Comparison of ENCODE assay signal across 26 cellular contexts in the genomic region with DNA sequence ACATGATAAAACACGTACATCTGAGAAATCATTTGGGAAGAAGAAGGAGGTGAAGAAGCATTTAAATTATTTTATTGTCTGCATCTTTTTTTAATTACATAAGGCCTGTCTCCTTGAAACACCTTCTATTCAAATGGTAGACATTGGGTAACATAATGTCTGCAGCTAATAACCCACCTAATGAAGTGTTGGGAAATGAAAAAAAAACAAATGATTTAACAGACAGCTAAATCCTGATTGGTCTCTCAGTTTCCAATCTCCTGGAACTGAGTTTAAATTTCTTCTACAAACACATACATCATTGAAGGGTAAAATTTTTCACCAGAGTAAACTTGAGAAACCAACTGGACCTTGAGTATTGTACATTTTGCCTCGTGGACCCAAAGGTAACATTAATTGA. TPM values are rescaled to one million over a fixed set of nuclear protein-coding genes. Genes with fewer than 3 reads are reported as not detected.
DNase-seq lines count a peak whose midpoint lies in the region; ATAC-seq, FAIRE-seq and TF ChIP-seq lines count a peak whose summit lies in the region.
"Had no signal": no experiment of that assay in that cellular context is flagged by ENCODE, and none has a peak within 500 bp of the region (broad histone marks: within the 10 kb centered on the region; RNA-seq: fewer than 3 reads in every experiment).

A gene with protein sequence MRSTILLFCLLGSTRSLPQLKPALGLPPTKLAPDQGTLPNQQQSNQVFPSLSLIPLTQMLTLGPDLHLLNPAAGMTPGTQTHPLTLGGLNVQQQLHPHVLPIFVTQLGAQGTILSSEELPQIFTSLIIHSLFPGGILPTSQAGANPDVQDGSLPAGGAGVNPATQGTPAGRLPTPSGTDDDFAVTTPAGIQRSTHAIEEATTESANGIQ (plus strand): TSS at position 301 of the 400 bp plus-strand sequence. CDS start 209 bp downstream, outside the sequence.

- H3K79me2 ChIP-seq in H1 (ENCODE audit: control insufficient read depth in 1 of 2, insufficient read depth in 2 of 2, low read length in 2 of 2) (no peaks in the 10 kb centered on the region), SK-N-SH (ENCODE audit: insufficient read depth) (no peaks in the 10 kb centered on the region)

- H2BK20ac ChIP-seq in H1 (ENCODE audit: low read length): no peak within 1 kb of the TSS

- H2AFZ ChIP-seq in H1 (ENCODE audit: low read length) (no peak within 1 kb of the TSS), SK-N-SH (ENCODE audit: low read depth) (no peak within 1 kb of the TSS)

- H2BK5ac ChIP-seq in H1 (ENCODE audit: low read depth, low read length): no peak within 1 kb of the TSS

- DNase-seq in A172 (ENCODE audit: low spot score) (no peak), GM19239 (ENCODE audit: insufficient read length, low spot score) (no peak), RWPE2 (ENCODE audit: low spot score) (no peak), H1 (ENCODE audit: low read depth in 1 of 2, low spot score in 2 of 2) (no peak), SK-N-SH (no peak), ureter (ENCODE audit: low spot score) (no peak), amniotic stem cell (lab: John Stamatoyannopoulos, UW) (no peak), NCI-H2107 (lab: John Stamatoyannopoulos, UW) (no peak)
- DNase-seq: ACHN; BE2C; C1 segment of cervical spinal cord; CD4-positive, alpha-beta memory T cell; CD4-positive, CD25-positive, alpha-beta regulatory T cell; CD8-positive, alpha-beta memory T cell; COR-L47; DMS79 treated with DMSO at 0.1 percent for 48 hours; GDM1 had no signal

- CTCF ChIA-PET in H1 (lab: Charles Lee; ENCODE audit: partially characterized antibody): no interaction called here
- CTCF ChIA-PET in SK-N-SH (lab: Yijun Ruan, JAX): no interaction called here

- H2BK15ac ChIP-seq in H1 (ENCODE audit: low read length): no peak within 1 kb of the TSS

- no peak within 1 kb of the TSS for H3K23ac ChIP-seq in H1 (ENCODE audit: insufficient read length)

- H4K20me1 ChIP-seq in H1 (replicated peaks in 1 of 2; ENCODE audit: control insufficient read depth in 1 of 2, insufficient read depth in 2 of 2, low read length in 2 of 2): no peaks in the 10 kb centered on the region
- H4K20me1 ChIP-seq in SK-N-SH (ENCODE audit: insufficient read depth): no peaks in the 10 kb centered on the region
- H4K20me1 ChIP-seq: BLaER1 had no signal

- H4K5ac ChIP-seq in H1 (ENCODE audit: insufficient read length, low read depth, low read length): no peak within 1 kb of the TSS

- no peak for TF ChIP-seq POLR2A in H1 (IDR thresholded peaks at IDR 0.05; ENCODE audit: control extremely low read depth in 1 of 2, low read depth in 2 of 2, low read length in 2 of 2)

- TF ChIP-seq EP300 in H1 (IDR thresholded peaks at IDR 0.05; ENCODE audit: borderline replicate concordance in 1 of 2, low read depth in 2 of 2, low read length in 2 of 2) (no peak), SK-N-SH (IDR thresholded peaks at IDR 0.05; ENCODE audit: borderline replicate concordance in 1 of 2, low read depth in 1 of 2, low read length in 1 of 2) (no peak)

- FAIRE-seq in GM19239 (lab: Jason Lieb, UNC) (peak; percentile 23), H1 (lab: Jason Lieb, UNC) (peak; percentile 24)
- FAIRE-seq: GM12878, GM12892, GM18507 had no signal

- no peak within 1 kb of the TSS for H2BK12ac ChIP-seq in H1 (ENCODE audit: low read depth, low read length)

- H3K9me2 ChIP-seq in SK-N-SH: no peaks in the 10 kb centered on the region

- no peak within 1 kb of the TSS for H4K8ac ChIP-seq in H1 (ENCODE audit: extremely low read depth, insufficient read depth, low read length)

- H3K14ac ChIP-seq in H1 (ENCODE audit: insufficient read length): no peak within 1 kb of the TSS

- TF ChIP-seq RAD21 in H1 (IDR thresholded peaks at IDR 0.05 in 1 of 2, conservative IDR thresholded peaks at IDR 0.05 in 1 of 2; ENCODE audit: low read depth in 2 of 2, low read length in 2 of 2) (no peak), SK-N-SH (IDR thresholded peaks at IDR 0.05; ENCODE audit: low read length) (no peak)

- H3K9ac ChIP-seq in H1 (replicated peaks in 1 of 4; ENCODE audit: extremely low read depth in 1 of 4, low read depth in 3 of 4, low read length in 3 of 4): no peak within 1 kb of the TSS
- no peak within 1 kb of the TSS for H3K9ac ChIP-seq in SK-N-SH
- H3K9ac ChIP-seq: BLaER1 had no signal

- 88% methylated on average over 2 of the region's 2 CpGs; no CpG with 5 or more reads in 1 of the 2 experiments for WGBS in H1 (ENCODE audit: extremely low coverage in 1 of 2, insufficient coverage in 1 of 2, insufficient read length in 1 of 2, insufficient replicate concordance in 2 of 2, low coverage in 1 of 2, low lambda C conversion rate in 2 of 2, missing lambda C conversion rate in 1 of 2), 2 experiments
- WGBS in SK-N-SH (ENCODE audit: low lambda C conversion rate): 3% methylated on average over 2 of the region's 2 CpGs

- H3K4ac ChIP-seq in H1 (replicated peaks; ENCODE audit: insufficient read length, low read depth, low read length): no peak within 1 kb of the TSS

- H3K4me1 ChIP-seq in RWPE2 (ENCODE audit: insufficient read depth, poor library complexity, severe bottlenecking) (peaks cover 34% of the 10 kb centered on the region), H1 (replicated peaks in 1 of 4; ENCODE audit: control insufficient read depth in 3 of 4, insufficient read depth in 4 of 4, low read length in 3 of 4) (no peaks in the 10 kb centered on the region), SK-N-SH (ENCODE audit: control insufficient read depth in 1 of 2, insufficient read depth in 2 of 2, low read depth in 1 of 2, low read length in 1 of 2) (no peaks in the 10 kb centered on the region)
- H3K4me1 ChIP-seq: BE2C, BLaER1 had no signal

- no peaks in the 10 kb centered on the region for H3F3A ChIP-seq in SK-N-SH (replicated peaks; ENCODE audit: insufficient read depth)

- no peak within 1 kb of the TSS for H2BK120ac ChIP-seq in H1 (replicated peaks; ENCODE audit: low read depth, low read length)

- H3K27me3 ChIP-seq in RWPE2 (ENCODE audit: insufficient read depth, poor library complexity, severe bottlenecking) (no peaks in the 10 kb centered on the region), H1 (replicated peaks in 1 of 4; ENCODE audit: control insufficient read depth in 3 of 4, extremely low read depth in 1 of 4, insufficient read depth in 3 of 4, low read length in 3 of 4) (no peaks in the 10 kb centered on the region), SK-N-SH (ENCODE audit: insufficient read depth) (no peaks in the 10 kb centered on the region; the same call in 1 of the 2 replicates)
- H3K27me3 ChIP-seq: BE2C, BLaER1 had no signal

- H3K4me2 ChIP-seq in H1 (ENCODE audit: insufficient read depth in 1 of 2, low read depth in 2 of 2, low read length in 2 of 2) (no peak within 1 kb of the TSS), SK-N-SH (no peak within 1 kb of the TSS)
- H3K4me2 ChIP-seq: BLaER1 had no signal

- POLR2A ChIA-PET in H1 (lab: Charles Lee; ENCODE audit: partially characterized antibody) (no interaction called here), SK-N-SH (lab: Yijun Ruan, JAX) (no interaction called here)

- no peaks in the 10 kb centered on the region for H3K23me2 ChIP-seq in H1 (ENCODE audit: low read depth, low read length)

- H3K36me3 ChIP-seq in RWPE2 (ENCODE audit: low read depth) (no peaks in the 10 kb centered on the region), H1 (ENCODE audit: control insufficient read depth in 2 of 4, insufficient read depth in 4 of 4, low read length in 3 of 4) (no peaks in the 10 kb centered on the region), SK-N-SH (replicated peaks in 1 of 2; ENCODE audit: control insufficient read depth in 1 of 2, insufficient read depth in 2 of 2, low read length in 1 of 2) (no peaks in the 10 kb centered on the region)
- H3K36me3 ChIP-seq: BE2C, BLaER1 had no signal

- H3K9me3 ChIP-seq in RWPE2 (ENCODE audit: severe bottlenecking) (no peaks in the 10 kb centered on the region), H1 (ENCODE audit: insufficient read depth in 2 of 2, low read depth in 1 of 2, low read length in 1 of 2) (no peaks in the 10 kb centered on the region), SK-N-SH (no peaks in the 10 kb centered on the region)
- H3K9me3 ChIP-seq: BE2C, BLaER1 had no signal

- no peak for ATAC-seq in RWPE2 (ENCODE audit: low read depth)
- ATAC-seq: GM12878 had no signal

- no peak within 1 kb of the TSS for H3K56ac ChIP-seq in H1 (replicated peaks; ENCODE audit: insufficient read length, low read depth, low read length)

- no peaks in the 10 kb centered on the region for H3K79me1 ChIP-seq in H1 (ENCODE audit: low read depth, low read length)

- no peak within 1 kb of the TSS for H2AK5ac ChIP-seq in H1 (ENCODE audit: low read depth, low read length)

- H3K4me3 ChIP-seq in RWPE2 (ENCODE audit: severe bottlenecking): no peak within 1 kb of the TSS
- no peak within 1 kb of the TSS for H3K4me3 ChIP-seq in H1 (ENCODE audit: extremely low read depth in 1 of 4, insufficient read depth in 2 of 4, low read depth in 3 of 4, low read length in 4 of 4)
- H3K4me3 ChIP-seq in SK-N-SH (ENCODE audit: low read depth in 2 of 2, low read length in 1 of 2): no peak within 1 kb of the TSS
- H3K4me3 ChIP-seq: BLaER1, GM12878 had no signal

- TF ChIP-seq CTCF in RWPE2 (IDR thresholded peaks at IDR 0.05; ENCODE audit: poor library complexity, severe bottlenecking) (no peak), H1 (IDR thresholded peaks at IDR 0.05; ENCODE audit: control extremely low read depth in 1 of 3, insufficient read depth in 1 of 3, low read depth in 1 of 3, low read length in 3 of 3) (no peak), SK-N-SH (IDR thresholded peaks at IDR 0.05) (no peak)

- H3K27ac ChIP-seq in RWPE2 (ENCODE audit: poor library complexity, severe bottlenecking) (peak within 1 kb of the TSS; percentile 94), H1 (ENCODE audit: low read depth, low read length) (no peak within 1 kb of the TSS), SK-N-SH (ENCODE audit: low read depth in 2 of 2, low read length in 1 of 2) (no peak within 1 kb of the TSS)
- H3K27ac ChIP-seq: 22Rv1, BLaER1 had no signal

- no peak within 1 kb of the TSS for H4K91ac ChIP-seq in H1 (replicated peaks; ENCODE audit: insufficient read length, low read length)

- no peak within 1 kb of the TSS for H3K18ac ChIP-seq in H1 (ENCODE audit: extremely low read depth, low read length)

RNA-seq across cellular contexts. Expression of the gene that starts here (rescaled TPM):
- total RNA-seq in A172 (2014; rRNA removed; shearing (Covaris generic)): 17.4 and 29.6 TPM in 2 replicates
- total RNA-seq in H1 (2021; fragmentation: NEBNext Ultra II Directional; extraction: Animal tissue kit (Norgen Biotek cat#: 25700)): not detected in 2 replicates
- polyA plus RNA-seq in H1 (2011; rRNA removed) (not detected in 2 replicates), SK-N-SH (2012; rRNA removed) (not detected in 2 replicates)
- polyA plus RNA-seq in H1 (2011; cell fraction: cytosol; rRNA removed): not detected
- polyA plus RNA-seq in H1 (2011; cell fraction: nucleus; rRNA removed): not detected
- polyA plus RNA-seq in H1 (2012, experiment 1 of 2): not detected in 4 replicates
- polyA plus RNA-seq in H1 (2012, experiment 2 of 2): not detected
- polyA plus RNA-seq in H1 (2013, experiment 1 of 2): not detected
- not detected for polyA plus RNA-seq in H1 (2013, experiment 2 of 2)
- polyA minus RNA-seq in H1 (2011; rRNA and poly(A)+ RNA removed): not detected in 2 replicates
- polyA minus RNA-seq in H1 (2011; cell fraction: cytosol; rRNA and poly(A)+ RNA removed): not detected
- not detected for polyA minus RNA-seq in H1 (2011; cell fraction: nucleus; rRNA and poly(A)+ RNA removed)
- polyA plus RNA-seq in SK-N-SH (2012; cell fraction: cytosol; rRNA removed): not detected in 2 replicates
- polyA plus RNA-seq in SK-N-SH (2012; cell fraction: nucleus; rRNA removed): not detected in 2 replicates
- total RNA-seq in ureter: not detected
- total RNA-seq: A673; CD4-positive, alpha-beta memory T cell; CD4-positive, CD25-positive, alpha-beta regulatory T cell; CD8-positive, alpha-beta memory T cell; G401; GM12878 had no signal
- polyA plus RNA-seq: AG04450; CD14-positive monocyte; CD4-positive, alpha-beta memory T cell; CD4-positive, CD25-positive, alpha-beta regulatory T cell; CD8-positive, alpha-beta memory T cell; GM12878 had no signal

Comparison
In these comparisons a context has a peak if more than half of its experiments do, and no peak if none do; other contexts are left out.
1. RNA of the gene that starts here (total RNA-seq): 17.4 to 29.6 TPM in A172; not detected in H1 and not detected in ureter (single experiment); every median in the first group is over 10 times any median in the second.